Comparison of ENCODE assay signal across 8 cellular contexts in the genomic region with DNA sequence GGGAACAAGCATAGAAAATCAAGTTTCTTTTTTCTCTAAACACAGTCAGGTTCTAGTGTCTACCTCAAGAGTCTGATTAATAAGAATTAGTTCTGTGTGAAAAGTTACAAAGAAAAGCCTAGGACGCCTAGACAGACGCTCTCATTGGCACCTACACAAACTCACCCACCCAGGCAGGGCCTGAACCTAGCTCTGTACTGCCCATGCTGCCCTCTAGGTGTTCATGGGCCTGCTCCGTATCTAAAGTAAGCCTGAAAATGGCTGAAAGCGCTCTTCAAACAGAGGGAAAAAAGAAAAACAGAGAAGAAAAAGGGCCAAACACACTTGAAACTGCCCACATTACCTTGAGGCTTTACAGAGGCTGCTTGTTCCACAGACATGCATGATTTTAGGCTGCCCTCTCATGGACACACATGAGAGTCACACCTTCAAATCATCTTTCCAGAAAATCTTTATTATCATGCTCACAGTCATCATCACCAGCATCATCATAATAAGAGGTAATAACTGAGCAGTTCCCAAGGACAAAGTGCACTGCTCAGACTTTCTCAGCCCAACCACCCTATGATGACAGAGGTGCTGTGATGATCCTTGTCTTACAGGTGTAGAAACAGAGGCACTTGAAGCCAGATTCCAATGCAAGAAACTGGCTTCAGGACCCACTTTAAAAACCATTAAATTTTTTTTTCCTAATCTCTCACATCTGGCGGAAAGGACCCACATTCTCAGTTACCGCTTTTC. TPM values are rescaled to one million over a fixed set of nuclear protein-coding genes. Genes with fewer than 3 reads are reported as not detected.
DNase-seq lines count a peak whose midpoint lies in the region; ATAC-seq and TF ChIP-seq lines count a peak whose summit lies in the region.

No MANE protein-coding gene starts in this region.

- H3K27ac Mint-ChIP-seq in GM23338 = peak overlapping the region; percentile 89
- H3K27ac Mint-ChIP-seq in activated CD4-positive, alpha-beta memory T cell treated with anti-CD3 and anti-CD28 coated beads for 36 hours = no peak overlapping the region

- H3K9me3 ChIP-seq in heart left ventricle = no peaks in the 10 kb centered on the region

- TF ChIP-seq POLR2A in heart left ventricle (IDR thresholded peaks at IDR 0.05) = no peak

- no peak overlapping the region for H2AFZ ChIP-seq in GM23338

- H3K4me2 ChIP-seq in GM23338 = no peak overlapping the region

- H3K4me1 Mint-ChIP-seq in GM23338 = peaks cover 10% of the 10 kb centered on the region; the same call in 2 of the 3 replicates
- H3K4me1 Mint-ChIP-seq in activated CD4-positive, alpha-beta memory T cell treated with anti-CD3 and anti-CD28 coated beads for 36 hours (ENCODE audit: low read depth) = no peaks in the 10 kb centered on the region

- DNase-seq in heart left ventricle (no peak), Right ventricle myocardium inferior (ENCODE audit: missing footprints) (no peak), GM23338 (ENCODE audit: low spot score) (peak; percentile 50), NCI-H1105 treated with DMSO at 0.1 percent for 48 hours (lab: John Stamatoyannopoulos, UW) (peak; percentile 30), left ventricle myocardium superior (no peak), DMS153 treated with DMSO at 0.1 percent for 48 hours (lab: John Stamatoyannopoulos, UW; ENCODE audit: unreplicated experiment) (no peak)
- DNase-seq in activated CD4-positive, alpha-beta memory T cell treated with anti-CD3 and anti-CD28 coated beads for 36 hours = peak; percentile 13
- peak; percentile 14 for DNase-seq in stimulated activated CD4-positive, alpha-beta T cell treated with anti-CD3 and anti-CD28 coated beads, Interleukin-4, amount 100 ng/mL, for 24 hours

- H3K27me3 Mint-ChIP-seq in GM23338 (ENCODE audit: insufficient read depth, low read depth, poor library complexity) = peaks cover 10% of the 10 kb centered on the region
- H3K27me3 Mint-ChIP-seq in activated CD4-positive, alpha-beta memory T cell treated with anti-CD3 and anti-CD28 coated beads for 36 hours = no peaks in the 10 kb centered on the region

- H3K79me2 ChIP-seq in GM23338 (replicated peaks; ENCODE audit: insufficient read depth) = no peaks in the 10 kb centered on the region

- POLR2A ChIA-PET in activated CD4-positive, alpha-beta memory T cell treated with anti-CD3 and anti-CD28 coated beads for 36 hours (lab: Charles Lee) = no interaction called here

- H3K27ac ChIP-seq in heart left ventricle (peak overlapping the region in 1 of 12 donors; percentile 15), GM23338 (ENCODE audit: low read depth) (no peak overlapping the region)

- H3F3A ChIP-seq in GM23338 (replicated peaks; ENCODE audit: low read depth) = no peaks in the 10 kb centered on the region

- no peaks in the 10 kb centered on the region for H4K20me1 ChIP-seq in GM23338 (replicated peaks; ENCODE audit: insufficient read depth)

- ATAC-seq in heart left ventricle (peak in 3 of 4 donors; percentile 29 to 61 (median 30)), Right ventricle myocardium inferior (no peak), GM23338 (peak; percentile 73), left ventricle myocardium superior (peak; percentile 60)

- H3K9me3 Mint-ChIP-seq in GM23338 = no peaks in the 10 kb centered on the region; the same call in 2 of the 3 replicates
- no peaks in the 10 kb centered on the region for H3K9me3 Mint-ChIP-seq in activated CD4-positive, alpha-beta memory T cell treated with anti-CD3 and anti-CD28 coated beads for 36 hours

- TF ChIP-seq CTCF in heart left ventricle (IDR thresholded peaks at IDR 0.05) (peak in 7 of 12 donors; percentile 7 to 35 (median 22)), GM23338 (conservative IDR thresholded peaks at IDR 0.05; ENCODE audit: low read depth in 2 of 2) (peak; percentile 55 to 70)

- H3K27me3 ChIP-seq in heart left ventricle = peaks cover 0 to 13% (median 0%) of the 10 kb centered on the region in 9 donors
- no peaks in the 10 kb centered on the region for H3K27me3 ChIP-seq in GM23338 (ENCODE audit: insufficient read depth)

- H3K4me3 ChIP-seq in heart left ventricle (no peak overlapping the region), GM23338 (no peak overlapping the region)

- CTCF ChIA-PET in activated CD4-positive, alpha-beta memory T cell treated with anti-CD3 and anti-CD28 coated beads for 36 hours (lab: Charles Lee) = interaction anchor here (0.6 to 3.0 kb wide), 6 partner anchors 10 to 695 kb away, joined by 3 to 26 read pairs (median 4); no protein-coding TSS in a partner anchor

- H3K36me3 Mint-ChIP-seq in GM23338 (ENCODE audit: low read depth) = no peaks in the 10 kb centered on the region; the same call in 2 of the 3 replicates
- no peaks in the 10 kb centered on the region for H3K36me3 Mint-ChIP-seq in activated CD4-positive, alpha-beta memory T cell treated with anti-CD3 and anti-CD28 coated beads for 36 hours

- H3K9me2 ChIP-seq in GM23338 (ENCODE audit: insufficient read depth) = no peaks in the 10 kb centered on the region

- no peaks in the 10 kb centered on the region for H3K36me3 ChIP-seq in heart left ventricle
- no peaks in the 10 kb centered on the region for H3K36me3 ChIP-seq in GM23338 (ENCODE audit: insufficient read depth)

- H3K4me1 ChIP-seq in heart left ventricle (peaks cover 0 to 11% (median 0%) of the 10 kb centered on the region in 12 donors), GM23338 (ENCODE audit: insufficient read depth) (no peaks in the 10 kb centered on the region; the same call in 1 of the 2 replicates)

- intact Hi-C loops in heart left ventricle (cut with DNase I) (loop anchor here in 4 of 10 donors (10.0 kb wide), 1 partner anchor 162 kb away; no protein-coding TSS in a partner anchor), Right ventricle myocardium inferior (cut with DNase I) (no loop called here), left ventricle myocardium superior (cut with micrococcal nuclease) (no loop called here)
- intact Hi-C loops in activated CD4-positive, alpha-beta memory T cell treated with anti-CD3 and anti-CD28 coated beads for 36 hours (cut with micrococcal nuclease) = loop anchor here (1.0 to 2.0 kb wide), 3 partner anchors 76 to 694 kb away; partner anchors contain the start of gene BCLAF3

- H3K4me3 Mint-ChIP-seq in GM23338 = no peak overlapping the region
- H3K4me3 Mint-ChIP-seq in activated CD4-positive, alpha-beta memory T cell treated with anti-CD3 and anti-CD28 coated beads for 36 hours = no peak overlapping the region

- 53 to 71% (median 64%) methylated on average over 6 of the region's 6 CpGs for WGBS in heart left ventricle, 4 donors

TF ChIP-seq in GM23338, 12 proteins besides CTCF, POLR2A, EP300 and RAD21:
- TF ChIP-seq EZH2 (IDR thresholded peaks at IDR 0.05; ENCODE audit: low read depth, unreplicated experiment) = no peak

RNA-seq across cellular contexts. Expression of gene MAP7D2, which starts 49.6 kb away (rescaled TPM):
- total RNA-seq in heart left ventricle = under 1 TPM; 0.13 to 0.76 (median 0.53) TPM
- polyA plus RNA-seq in heart left ventricle = under 1 TPM; 0.11 to 0.23 TPM
- 0.78 TPM for total RNA-seq in Right ventricle myocardium inferior
- 0.90 and 0.97 TPM in 2 replicates for total RNA-seq in GM23338 (2014; rRNA removed; shearing (Covaris generic))
- polyA plus RNA-seq in GM23338 (2016; fragmentation: Nextera tagmentation; extraction: Ambion mirVana) = 1.5 and 1.6 TPM in 2 replicates
- under 1 TPM; 0.22 to 0.24 TPM for total RNA-seq in activated CD4-positive, alpha-beta memory T cell treated with anti-CD3 and anti-CD28 coated beads for 36 hours
- total RNA-seq in left ventricle myocardium superior = 0.74 TPM

Comparison
In these comparisons a context has a peak if more than half of its experiments do, and no peak if none do; other contexts are left out.
1. DNase-seq: peak in GM23338 (single experiment), NCI-H1105 treated with DMSO at 0.1 percent for 48 hours (single experiment), activated CD4-positive, alpha-beta memory T cell treated with anti-CD3 and anti-CD28 coated beads for 36 hours (single experiment) and stimulated activated CD4-positive, alpha-beta T cell treated with anti-CD3 and anti-CD28 coated beads, Interleukin-4, amount 100 ng/mL, for 24 hours (single experiment); none in heart left ventricle (0 of 5), Right ventricle myocardium inferior (single experiment), left ventricle myocardium superior (single experiment) and DMS153 treated with DMSO at 0.1 percent for 48 hours (single experiment).